Comparison of ENCODE assay signal across 1 cellular context in genomic region chr16:31005350-31006085, GRCh38.
A peak's percentile ranks its signal among the peaks of the same experiment; 100 is the strongest.
TF ChIP-seq lines count a peak whose summit lies in the region.

No MANE protein-coding gene starts in this region.

TF ChIP-seq in IMR-90, 13 proteins besides CTCF, POLR2A, EP300 and RAD21:
- TF ChIP-seq MXI1 (IDR thresholded peaks at IDR 0.05; ENCODE audit: borderline replicate concordance, low read depth, low read length) (no peak), BHLHE40 (IDR thresholded peaks at IDR 0.05; ENCODE audit: low read depth, low read length) (no peak), USF2 (IDR thresholded peaks at IDR 0.05; ENCODE audit: low read depth, low read length) (no peak), SMC3 (IDR thresholded peaks at IDR 0.05; ENCODE audit: low read depth, low read length) (no peak), CEBPB (IDR thresholded peaks at IDR 0.05; ENCODE audit: low read depth, low read length) (peak; percentile 84), RFX5 (IDR thresholded peaks at IDR 0.05; ENCODE audit: low read depth, low read length) (no peak), MAFK (IDR thresholded peaks at IDR 0.05; ENCODE audit: low read depth, low read length) (no peak), CHD1 (IDR thresholded peaks at IDR 0.05; ENCODE audit: low read depth, low read length) (no peak), RCOR1 (IDR thresholded peaks at IDR 0.05; ENCODE audit: insufficient replicate concordance, low read length) (peak; percentile 59)
